Comparison of ENCODE assay signal across 18 cellular contexts in the genomic region with DNA sequence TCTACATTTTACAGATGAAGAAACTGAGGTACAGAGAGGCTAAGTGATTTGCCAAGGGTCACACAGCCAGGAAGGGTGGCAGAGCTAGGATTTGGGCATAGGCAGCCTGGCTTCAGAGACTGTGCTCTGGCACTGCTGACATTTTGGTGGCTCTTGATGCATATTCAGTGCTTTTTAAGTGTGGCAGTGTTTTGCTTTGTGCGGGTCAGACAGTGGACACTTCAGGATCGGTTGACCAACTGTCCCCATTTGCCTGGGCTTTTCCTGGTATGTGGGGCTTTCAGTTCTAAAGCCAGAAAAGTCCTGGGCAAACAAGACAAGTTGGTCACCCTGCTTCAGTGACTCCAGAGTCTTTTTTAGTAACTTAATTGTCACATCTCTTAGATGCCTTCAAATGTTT. TPM values are rescaled to one million over a fixed set of nuclear protein-coding genes. Genes with fewer than 3 reads are reported as not detected.
A peak's percentile ranks its signal among the peaks of the same experiment; 100 is the strongest.
DNase-seq lines count a peak whose midpoint lies in the region; ATAC-seq, FAIRE-seq and TF ChIP-seq lines count a peak whose summit lies in the region.
"Had no signal": no experiment of that assay in that cellular context is flagged by ENCODE, and none has a peak within 500 bp of the region (broad histone marks: within the 10 kb centered on the region; RNA-seq: fewer than 3 reads in every experiment).

No MANE protein-coding gene starts in this region.

- no peak for TF ChIP-seq POLR2A in GM12891 (IDR thresholded peaks at IDR 0.05; ENCODE audit: low read depth, low read length)
- no peak for TF ChIP-seq POLR2A in HepG2 (IDR thresholded peaks at IDR 0.05; ENCODE audit: insufficient read depth in 1 of 2, low read depth in 2 of 2, low read length in 2 of 2)

- H3K36me3 ChIP-seq in Caco-2 (ENCODE audit: control insufficient read depth, insufficient read depth, low read length): no peaks in the 10 kb centered on the region
- peaks cover 0 to 2% of the 10 kb centered on the region in 2 experiments; a peak in 1 of 5 replicates for H3K36me3 ChIP-seq in HepG2 (replicated peaks in 1 of 2; ENCODE audit: control insufficient read depth in 1 of 2, insufficient read depth in 2 of 2, low read length in 2 of 2)

- peaks cover 12% of the 10 kb centered on the region for H3K36me3 Mint-ChIP-seq in Caco-2 (ENCODE audit: insufficient read depth, unreplicated experiment)
- H3K36me3 Mint-ChIP-seq in stimulated activated effector memory CD8-positive, alpha-beta T cell treated with anti-CD3 and anti-CD28 coated beads, Interleukin-12 subunit alpha, Interleukin-12 subunit beta, amount 100 ng/mL, for 72 hours: no peaks in the 10 kb centered on the region

- H3K4me3 Mint-ChIP-seq in Caco-2 (ENCODE audit: unreplicated experiment): no peak overlapping the region
- H3K4me3 Mint-ChIP-seq in stimulated activated effector memory CD8-positive, alpha-beta T cell treated with anti-CD3 and anti-CD28 coated beads, Interleukin-12 subunit alpha, Interleukin-12 subunit beta, amount 100 ng/mL, for 72 hours: no peak overlapping the region
- H3K4me3 Mint-ChIP-seq: CD14-positive monocyte; CD8-positive, alpha-beta T cell; HFFc6; IgD-negative memory B cell had no signal

- CTCF ChIA-PET in Caco-2 (lab: Charles Lee): no interaction called here
- CTCF ChIA-PET in HepG2 (lab: Yijun Ruan, JAX; ENCODE audit: low intra/inter-chr PET ratio, low total read pairs): no interaction called here

- ATAC-seq in HepG2 (no peak), GM21825 (IDR thresholded peaks at IDR 0.05; ENCODE audit: unreplicated experiment) (no peak), GM18873 (IDR thresholded peaks at IDR 0.05; ENCODE audit: low FRiP score, unreplicated experiment) (no peak), HG03159 (IDR thresholded peaks at IDR 0.05; ENCODE audit: unreplicated experiment) (no peak)
- no peak for ATAC-seq in stimulated activated effector memory CD8-positive, alpha-beta T cell treated with anti-CD3 and anti-CD28 coated beads, Interleukin-12 subunit alpha, Interleukin-12 subunit beta, amount 100 ng/mL, for 72 hours
- ATAC-seq: CD8-positive, alpha-beta T cell had no signal

- no peaks in the 10 kb centered on the region for H3K9me3 Mint-ChIP-seq in Caco-2 (ENCODE audit: unreplicated experiment)
- H3K9me3 Mint-ChIP-seq in stimulated activated effector memory CD8-positive, alpha-beta T cell treated with anti-CD3 and anti-CD28 coated beads, Interleukin-12 subunit alpha, Interleukin-12 subunit beta, amount 100 ng/mL, for 72 hours: no peaks in the 10 kb centered on the region
- H3K9me3 Mint-ChIP-seq: CD14-positive monocyte; CD8-positive, alpha-beta T cell; HFFc6; IgD-negative memory B cell had no signal

- H3K4me3 ChIP-seq in Caco-2 (ENCODE audit: low read depth, low read length) (no peak overlapping the region), HepG2 (replicated peaks in 1 of 3; ENCODE audit: insufficient read depth in 1 of 3, low read depth in 2 of 3, low read length in 3 of 3) (no peak overlapping the region)

- H3K79me2 ChIP-seq in HepG2 (ENCODE audit: insufficient read depth, low read length): no peaks in the 10 kb centered on the region

- TF ChIP-seq EP300 in HepG2 (IDR thresholded peaks at IDR 0.05; ENCODE audit: low read depth in 2 of 2, low read length in 2 of 2) (no peak), HepG2 (CRISPR knock-in tag; IDR thresholded peaks at IDR 0.05; ENCODE audit: borderline replicate concordance) (no peak)

- H3K4me2 ChIP-seq in HepG2 (ENCODE audit: low read depth, low read length): no peak overlapping the region

- H3K9me3 ChIP-seq in Caco-2 (no peaks in the 10 kb centered on the region), HepG2 (ENCODE audit: low read length) (no peaks in the 10 kb centered on the region)

- no peak for TF ChIP-seq RAD21 in HepG2 (CRISPR knock-in tag; IDR thresholded peaks at IDR 0.05)

- H3K27ac Mint-ChIP-seq in Caco-2 (ENCODE audit: unreplicated experiment): peak overlapping the region; percentile 35
- no peak overlapping the region for H3K27ac Mint-ChIP-seq in stimulated activated effector memory CD8-positive, alpha-beta T cell treated with anti-CD3 and anti-CD28 coated beads, Interleukin-12 subunit alpha, Interleukin-12 subunit beta, amount 100 ng/mL, for 72 hours
- H3K27ac Mint-ChIP-seq: CD14-positive monocyte; CD8-positive, alpha-beta T cell; HFFc6; IgD-negative memory B cell had no signal

- intact Hi-C loops in Caco-2 (cut with micrococcal nuclease; ENCODE audit: unreplicated experiment) (loop anchor here (1.0 kb wide), 1 partner anchor 32 kb away; no protein-coding TSS in a partner anchor), HepG2 (cut with micrococcal nuclease; ENCODE audit: unreplicated experiment) (no loop called here)

- H4K20me1 ChIP-seq in HepG2 (ENCODE audit: insufficient read depth, low read length): no peaks in the 10 kb centered on the region

- WGBS in HepG2 (ENCODE audit: low lambda C conversion rate): 92% methylated on average over 2 of the region's 2 CpGs

- H3K27ac ChIP-seq in HepG2 (ENCODE audit: extremely low read length, insufficient read depth, low read length): no peak overlapping the region
- H3K27ac ChIP-seq: HL-60 had no signal

- peak in 1 of 2 experiments; percentile 14 for DNase-seq in Caco-2
- no peak for DNase-seq in GM12891 (ENCODE audit: insufficient read length, low spot score)
- no peak for DNase-seq in HepG2 (ENCODE audit: low spot score)
- peak; percentile 47 for DNase-seq in retina
- DNase-seq in stimulated activated effector memory CD8-positive, alpha-beta T cell treated with anti-CD3 and anti-CD28 coated beads, Interleukin-12 subunit alpha, Interleukin-12 subunit beta, amount 100 ng/mL, for 72 hours (ENCODE audit: low spot score in 2 of 2): no peak
- DNase-seq: CD8-positive, alpha-beta T cell; COR-L47; DMS53; HCEC 1CT; HFFc6; KG1 had no signal

- in situ Hi-C loops in HepG2 (cut with HindIII; ENCODE audit: extremely low pct_ligation_motif_present, low pct_unique_long_range_greater_than_20kb): no loop called here

- H3K4me1 Mint-ChIP-seq in Caco-2 (ENCODE audit: low read depth, unreplicated experiment): peaks cover 9% of the 10 kb centered on the region
- peaks cover 16% of the 10 kb centered on the region for H3K4me1 Mint-ChIP-seq in stimulated activated effector memory CD8-positive, alpha-beta T cell treated with anti-CD3 and anti-CD28 coated beads, Interleukin-12 subunit alpha, Interleukin-12 subunit beta, amount 100 ng/mL, for 72 hours

- TF ChIP-seq CTCF in Caco-2 (IDR thresholded peaks at IDR 0.05; ENCODE audit: insufficient read depth in 1 of 2, low read depth in 1 of 2, low read length in 1 of 2, severe bottlenecking in 1 of 2, unreplicated experiment in 1 of 2) (no peak), HepG2 (CRISPR knock-in tag; IDR thresholded peaks at IDR 0.05) (no peak)

- H3K9ac ChIP-seq in HepG2 (ENCODE audit: insufficient read depth, low read depth, low read length): no peak overlapping the region

- POLR2A ChIA-PET in Caco-2 (lab: Charles Lee): no interaction called here
- POLR2A ChIA-PET in HepG2 (lab: Yijun Ruan, JAX): no interaction called here

- H3K27me3 ChIP-seq in Caco-2 (replicated peaks; ENCODE audit: control insufficient read depth, insufficient read depth, low read length) (no peaks in the 10 kb centered on the region), HepG2 (ENCODE audit: control insufficient read depth in 1 of 2, insufficient read depth in 2 of 2, low read length in 2 of 2) (no peaks in the 10 kb centered on the region)

- H3K27me3 Mint-ChIP-seq in Caco-2 (ENCODE audit: insufficient read depth, unreplicated experiment): no peaks in the 10 kb centered on the region
- H3K27me3 Mint-ChIP-seq: IgD-negative memory B cell had no signal

- FAIRE-seq in GM12891 (lab: Jason Lieb, UNC) (peak; percentile 5), HepG2 (lab: Jason Lieb, UNC) (no peak)
- FAIRE-seq: GM12892 had no signal

- BruUV-seq in Caco-2 (replicated peaks; lab: Mats Ljungman, UMichigan) (no TSS peak), HepG2 (replicated peaks; lab: Mats Ljungman, UMichigan) (no TSS peak)

- H2AFZ ChIP-seq in HepG2 (ENCODE audit: low read length): no peak overlapping the region

- H3K4me1 ChIP-seq in Caco-2 (peaks cover 9% of the 10 kb centered on the region; the same call in 1 of the 2 replicates), HepG2 (ENCODE audit: insufficient read depth, low read length) (peaks cover 11% of the 10 kb centered on the region)

RNA-seq across cellular contexts. Expression of a gene that starts 35.0 kb away (rescaled TPM):
- total RNA-seq in Caco-2 (2022) (10.6 and 11.4 TPM in 2 replicates), HepG2 (2016; rRNA removed; fragmentation: Illumina TruSeq; extraction: Trizol) (2.9 and 4.0 TPM in 2 replicates)
- 2.3 TPM for polyA plus RNA-seq in GM12891 (2012; ENCODE audit: low read depth, missing spikeins)
- total RNA-seq in HepG2 (2016; cell fraction: cytosol; rRNA removed; fragmentation: Illumina TruSeq; extraction: Trizol; ENCODE audit: low read depth): 0.61 and 1.5 TPM in 2 replicates
- 2.6 and 3.8 TPM in 2 replicates for total RNA-seq in HepG2 (2016; cell fraction: insoluble cytoplasmic fraction; rRNA removed; fragmentation: Illumina TruSeq; extraction: Trizol)
- 1.7 and 1.8 TPM in 2 replicates for total RNA-seq in HepG2 (2016; cell fraction: membrane; rRNA removed; fragmentation: Illumina TruSeq; extraction: Trizol)
- total RNA-seq in HepG2 (2016; cell fraction: nucleus; rRNA removed; fragmentation: Illumina TruSeq; extraction: Trizol): 3.5 and 3.9 TPM in 2 replicates
- 5.5 and 6.7 TPM in 2 replicates for polyA plus RNA-seq in HepG2 (2011; rRNA removed)
- 4.9 and 5.6 TPM in 2 replicates for polyA plus RNA-seq in HepG2 (2011; cell fraction: cytosol; rRNA removed)
- 5.9 and 6.9 TPM in 2 replicates for polyA plus RNA-seq in HepG2 (2011; cell fraction: nucleus; rRNA removed)
- 5.4 and 5.8 TPM in 2 replicates for polyA plus RNA-seq in HepG2 (2012)
- 0.36 and 0.45 TPM in 2 replicates for polyA plus RNA-seq in HepG2 (2016; cell fraction: cytosol; fragmentation: Illumina TruSeq; extraction: Trizol; ENCODE audit: low read depth)
- polyA plus RNA-seq in HepG2 (2016; cell fraction: insoluble cytoplasmic fraction; fragmentation: Illumina TruSeq; extraction: Trizol; ENCODE audit: low read depth): 5.4 and 6.5 TPM in 2 replicates
- polyA plus RNA-seq in HepG2 (2016; cell fraction: membrane; fragmentation: Illumina TruSeq; extraction: Trizol; ENCODE audit: low read depth): 1.2 and 1.4 TPM in 2 replicates
- polyA plus RNA-seq in HepG2 (2016; cell fraction: nucleus; fragmentation: Illumina TruSeq; extraction: Trizol; ENCODE audit: insufficient read depth, low read depth): 5.6 and 7.3 TPM in 2 replicates
- polyA minus RNA-seq in HepG2 (2011; rRNA and poly(A)+ RNA removed; ENCODE audit: low replicate concordance): 8.4 and 12.3 TPM in 2 replicates
- 4.6 and 5.1 TPM in 2 replicates for polyA minus RNA-seq in HepG2 (2011; cell fraction: cytosol; rRNA and poly(A)+ RNA removed)
- polyA minus RNA-seq in HepG2 (2011; cell fraction: nucleus; rRNA and poly(A)+ RNA removed): 4.8 and 5.7 TPM in 2 replicates

RNA-seq across cellular contexts. Expression of a gene that starts 36.3 kb away (rescaled TPM):
- total RNA-seq in Caco-2 (2022): 65.9 and 69.7 TPM in 2 replicates
- polyA plus RNA-seq in GM12891 (2012; ENCODE audit: low read depth, missing spikeins): 36.4 TPM
- total RNA-seq in HepG2 (2016; rRNA removed; fragmentation: Illumina TruSeq; extraction: Trizol): 62.8 and 69.4 TPM in 2 replicates
- 14.7 and 16.3 TPM in 2 replicates for total RNA-seq in HepG2 (2016; cell fraction: cytosol; rRNA removed; fragmentation: Illumina TruSeq; extraction: Trizol; ENCODE audit: low read depth)
- 63.0 and 73.2 TPM in 2 replicates for total RNA-seq in HepG2 (2016; cell fraction: insoluble cytoplasmic fraction; rRNA removed; fragmentation: Illumina TruSeq; extraction: Trizol)
- 32.7 and 37.9 TPM in 2 replicates for total RNA-seq in HepG2 (2016; cell fraction: membrane; rRNA removed; fragmentation: Illumina TruSeq; extraction: Trizol)
- total RNA-seq in HepG2 (2016; cell fraction: nucleus; rRNA removed; fragmentation: Illumina TruSeq; extraction: Trizol): 35.2 and 40.1 TPM in 2 replicates
- 59.6 and 75.9 TPM in 2 replicates for polyA plus RNA-seq in HepG2 (2011; rRNA removed)
- polyA plus RNA-seq in HepG2 (2011; cell fraction: cytosol; rRNA removed): 51.7 and 56.1 TPM in 2 replicates
- polyA plus RNA-seq in HepG2 (2011; cell fraction: nucleus; rRNA removed): 46.8 and 55.9 TPM in 2 replicates
- 33.3 and 42.9 TPM in 2 replicates for polyA plus RNA-seq in HepG2 (2012)
- polyA plus RNA-seq in HepG2 (2016; cell fraction: cytosol; fragmentation: Illumina TruSeq; extraction: Trizol; ENCODE audit: low read depth): 13.4 and 14.5 TPM in 2 replicates
- 64.8 and 71.3 TPM in 2 replicates for polyA plus RNA-seq in HepG2 (2016; cell fraction: insoluble cytoplasmic fraction; fragmentation: Illumina TruSeq; extraction: Trizol; ENCODE audit: low read depth)
- 24.6 and 24.8 TPM in 2 replicates for polyA plus RNA-seq in HepG2 (2016; cell fraction: membrane; fragmentation: Illumina TruSeq; extraction: Trizol; ENCODE audit: low read depth)
- polyA plus RNA-seq in HepG2 (2016; cell fraction: nucleus; fragmentation: Illumina TruSeq; extraction: Trizol; ENCODE audit: insufficient read depth, low read depth): 49.5 and 54.0 TPM in 2 replicates
- 150 and 215 TPM in 2 replicates for polyA minus RNA-seq in HepG2 (2011; rRNA and poly(A)+ RNA removed; ENCODE audit: low replicate concordance)
- 37.5 and 44.2 TPM in 2 replicates for polyA minus RNA-seq in HepG2 (2011; cell fraction: cytosol; rRNA and poly(A)+ RNA removed)
- polyA minus RNA-seq in HepG2 (2011; cell fraction: nucleus; rRNA and poly(A)+ RNA removed): 29.6 and 42.6 TPM in 2 replicates
